ENCODE assay signal across 11 cellular contexts in the genomic region with DNA sequence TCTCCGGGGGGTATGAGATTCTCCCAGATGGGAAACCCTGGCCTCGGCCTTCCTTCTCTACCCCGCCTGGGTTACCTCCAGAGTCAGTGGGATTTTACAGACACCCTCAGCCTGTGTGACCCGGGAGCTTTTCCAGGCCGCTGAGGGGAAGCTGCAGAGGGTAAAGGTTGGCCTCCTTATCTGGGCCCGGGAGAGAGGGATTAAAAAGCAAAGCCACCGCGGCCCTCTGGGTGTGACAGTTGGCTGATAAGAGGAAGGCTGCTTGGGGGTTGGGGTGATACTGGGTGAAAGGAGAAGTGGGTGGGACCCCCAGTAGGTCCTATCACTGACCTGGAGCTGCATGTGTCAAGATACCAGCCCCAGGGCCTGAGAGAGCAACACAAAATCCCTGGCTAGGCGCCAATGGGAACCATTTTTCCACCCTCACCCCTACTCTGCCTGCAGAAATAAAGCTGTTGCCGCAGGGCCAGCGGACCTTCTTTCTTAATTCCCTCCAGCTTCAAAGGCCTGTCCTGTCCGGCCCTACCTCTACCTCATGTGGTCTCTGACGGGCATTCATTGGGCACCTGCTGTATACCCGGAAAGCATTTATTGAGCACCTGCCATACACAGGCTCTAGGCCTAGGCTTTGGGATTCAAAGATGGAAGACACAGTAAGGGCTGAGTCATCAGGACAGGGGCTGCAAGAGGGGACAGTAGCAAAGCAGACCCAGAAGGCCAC.
DNase-seq lines count a peak whose midpoint lies in the region; ATAC-seq and TF ChIP-seq lines count a peak whose summit lies in the region.
"Had no signal": no experiment of that assay in that cellular context is flagged by ENCODE, and none has a peak within 500 bp of the region (broad histone marks: within the 10 kb centered on the region; RNA-seq: fewer than 3 reads in every experiment).

No MANE protein-coding gene starts in this region.

- 81 to 83% methylated on average over 14 of the region's 14 CpGs for WGBS in lower leg skin, 2 donors

- DNase-seq in D341Med (ENCODE audit: low spot score), result peak; percentile 63
- DNase-seq in NOMO-1 (lab: John Stamatoyannopoulos, UW; ENCODE audit: unreplicated experiment in 2 of 2), result peak; percentile 85 to 90
- DNase-seq in glutamatergic neuron, result no peak
- DNase-seq in lower leg skin (ENCODE audit: low spot score in 2 of 2), result no peak
- no peak for DNase-seq in activated naive CD8-positive, alpha-beta T cell treated with anti-CD3 and anti-CD28 coated beads, Interleukin-2, amount 50 U/mL, for 24 hours
- DNase-seq: amygdala; CD4-positive, CD25-positive, alpha-beta regulatory T cell; NK-92 treated with Interleukin-12 subunit alpha and Interleukin-12 subunit beta, amount 100 ng/mL, for 24 hours had no signal

- peak overlapping the region; percentile 62 for H3K27ac ChIP-seq in neutrophil

- no peak overlapping the region for H3K4me3 Mint-ChIP-seq in glutamatergic neuron (ENCODE audit: unreplicated experiment)
- H3K4me3 Mint-ChIP-seq in activated naive CD8-positive, alpha-beta T cell treated with anti-CD3 and anti-CD28 coated beads, Interleukin-2, amount 50 U/mL, for 24 hours, result no peak overlapping the region
- H3K4me3 Mint-ChIP-seq: CD4-positive, CD25-positive, alpha-beta regulatory T cell had no signal

- ATAC-seq in GM21737 (IDR thresholded peaks at IDR 0.05; ENCODE audit: unreplicated experiment), result no peak
- no peak for ATAC-seq in GM18498 (IDR thresholded peaks at IDR 0.05; ENCODE audit: unreplicated experiment)
- no peak for ATAC-seq in activated naive CD8-positive, alpha-beta T cell treated with anti-CD3 and anti-CD28 coated beads, Interleukin-2, amount 50 U/mL, for 24 hours

- peak overlapping the region in 1 of 2 experiments; percentile 18 for H3K4me3 ChIP-seq in neutrophil (ENCODE audit: low read depth in 1 of 2, low read length in 1 of 2)
- no peak overlapping the region for H3K4me3 ChIP-seq in lower leg skin (ENCODE audit: low read depth, poor library complexity, severe bottlenecking)

- no peak for TF ChIP-seq POLR2A in lower leg skin (IDR thresholded peaks at IDR 0.05)

- no peaks in the 10 kb centered on the region for H3K27me3 ChIP-seq in neutrophil

- peaks cover 9% of the 10 kb centered on the region for H3K27me3 Mint-ChIP-seq in glutamatergic neuron (ENCODE audit: unreplicated experiment)
- H3K27me3 Mint-ChIP-seq in activated naive CD8-positive, alpha-beta T cell treated with anti-CD3 and anti-CD28 coated beads, Interleukin-2, amount 50 U/mL, for 24 hours, result no peaks in the 10 kb centered on the region
- H3K27me3 Mint-ChIP-seq: CD4-positive, CD25-positive, alpha-beta regulatory T cell had no signal

- H3K36me3 Mint-ChIP-seq in glutamatergic neuron (ENCODE audit: unreplicated experiment), result no peaks in the 10 kb centered on the region
- no peaks in the 10 kb centered on the region for H3K36me3 Mint-ChIP-seq in activated naive CD8-positive, alpha-beta T cell treated with anti-CD3 and anti-CD28 coated beads, Interleukin-2, amount 50 U/mL, for 24 hours (ENCODE audit: low read depth)
- H3K36me3 Mint-ChIP-seq: CD4-positive, CD25-positive, alpha-beta regulatory T cell had no signal

- peaks cover 22% of the 10 kb centered on the region for H3K9me3 Mint-ChIP-seq in glutamatergic neuron (ENCODE audit: unreplicated experiment)
- no peaks in the 10 kb centered on the region for H3K9me3 Mint-ChIP-seq in activated naive CD8-positive, alpha-beta T cell treated with anti-CD3 and anti-CD28 coated beads, Interleukin-2, amount 50 U/mL, for 24 hours

- no peaks in the 10 kb centered on the region for H3K36me3 ChIP-seq in neutrophil

- peaks cover 35 to 38% of the 10 kb centered on the region in 2 experiments for H3K4me1 ChIP-seq in neutrophil (ENCODE audit: control insufficient read depth in 1 of 2, insufficient read depth in 1 of 2, low read depth in 1 of 2, low read length in 1 of 2)

- intact Hi-C loops in lower leg skin (cut with DNase I; ENCODE audit: low total_unique reads), result no loop called here

- H3K27ac Mint-ChIP-seq in glutamatergic neuron (ENCODE audit: unreplicated experiment), result peak overlapping the region; percentile 33
- no peak overlapping the region for H3K27ac Mint-ChIP-seq in activated naive CD8-positive, alpha-beta T cell treated with anti-CD3 and anti-CD28 coated beads, Interleukin-2, amount 50 U/mL, for 24 hours
- H3K27ac Mint-ChIP-seq: CD4-positive, CD25-positive, alpha-beta regulatory T cell had no signal

- H3K4me1 Mint-ChIP-seq in glutamatergic neuron (ENCODE audit: low read depth, unreplicated experiment), result peaks cover 39% of the 10 kb centered on the region
- peaks cover 2% of the 10 kb centered on the region for H3K4me1 Mint-ChIP-seq in activated naive CD8-positive, alpha-beta T cell treated with anti-CD3 and anti-CD28 coated beads, Interleukin-2, amount 50 U/mL, for 24 hours

- H3K9me3 ChIP-seq in neutrophil, result no peaks in the 10 kb centered on the region

- TF ChIP-seq CTCF in glutamatergic neuron (IDR thresholded peaks at IDR 0.05; ENCODE audit: partially characterized antibody, unreplicated experiment), result no peak
- no peak for TF ChIP-seq CTCF in neutrophil (IDR thresholded peaks at IDR 0.05)
- no peak for TF ChIP-seq CTCF in lower leg skin (IDR thresholded peaks at IDR 0.05)

Comparison
In these comparisons a context has a peak if more than half of its experiments do, and no peak if none do; other contexts are left out.
1. DNase-seq: peak in D341Med (single experiment) and NOMO-1 (2 of 2); none in glutamatergic neuron (single experiment), lower leg skin (0 of 2) and activated naive CD8-positive, alpha-beta T cell treated with anti-CD3 and anti-CD28 coated beads, Interleukin-2, amount 50 U/mL, for 24 hours (single experiment).